ENCODE assay signal across 9 cellular contexts in the genomic region with DNA sequence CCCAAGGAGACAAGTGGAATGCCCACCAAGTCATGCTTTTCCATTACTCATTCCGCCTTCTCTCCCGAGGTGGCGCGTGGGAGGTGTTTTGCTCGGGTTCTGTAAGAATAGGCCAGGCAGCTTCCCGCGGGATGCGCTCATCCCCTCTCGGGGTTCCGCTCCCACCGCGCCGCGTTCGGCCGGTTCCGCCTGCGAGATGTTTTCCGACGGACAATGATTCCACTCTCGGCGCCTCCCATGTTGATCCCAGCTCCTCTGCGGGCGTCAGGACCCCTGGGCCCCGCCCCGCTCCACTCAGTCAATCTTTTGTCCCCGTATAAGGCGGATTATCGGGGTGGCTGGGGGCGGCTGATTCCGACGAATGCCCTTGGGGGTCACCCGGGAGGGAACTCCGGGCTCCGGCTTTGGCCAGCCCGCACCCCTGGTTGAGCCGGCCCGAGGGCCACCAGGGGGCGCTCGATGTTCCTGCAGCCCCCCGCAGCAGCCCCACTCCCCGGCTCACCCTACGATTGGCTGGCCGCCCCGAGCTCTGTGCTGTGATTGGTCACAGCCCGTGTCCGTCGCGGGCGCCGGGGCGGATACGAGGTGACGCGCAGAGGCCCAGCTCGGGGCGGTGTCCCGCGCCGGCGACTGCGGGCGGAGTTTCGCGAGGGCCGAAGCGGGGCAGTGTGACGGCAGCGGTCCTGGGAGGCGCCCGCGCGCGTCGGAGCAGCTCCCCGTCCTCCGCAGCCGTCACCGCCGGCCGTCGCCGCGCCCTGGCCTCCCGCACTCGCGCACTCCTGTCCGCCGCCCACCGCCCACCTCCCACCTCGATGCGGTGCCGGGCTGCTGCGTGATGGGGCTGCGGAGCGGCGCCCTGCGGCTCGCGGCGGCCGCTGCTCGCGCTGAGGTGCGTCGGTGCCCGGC. TPM values are rescaled to one million over a fixed set of nuclear protein-coding genes. Genes with fewer than 3 reads are reported as not detected.
DNase-seq lines count a peak whose midpoint lies in the region; ATAC-seq, FAIRE-seq and TF ChIP-seq lines count a peak whose summit lies in the region.
"Had no signal": no experiment of that assay in that cellular context is flagged by ENCODE, and none has a peak within 500 bp of the region (broad histone marks: within the 10 kb centered on the region; RNA-seq: fewer than 3 reads in every experiment).

A gene with protein sequence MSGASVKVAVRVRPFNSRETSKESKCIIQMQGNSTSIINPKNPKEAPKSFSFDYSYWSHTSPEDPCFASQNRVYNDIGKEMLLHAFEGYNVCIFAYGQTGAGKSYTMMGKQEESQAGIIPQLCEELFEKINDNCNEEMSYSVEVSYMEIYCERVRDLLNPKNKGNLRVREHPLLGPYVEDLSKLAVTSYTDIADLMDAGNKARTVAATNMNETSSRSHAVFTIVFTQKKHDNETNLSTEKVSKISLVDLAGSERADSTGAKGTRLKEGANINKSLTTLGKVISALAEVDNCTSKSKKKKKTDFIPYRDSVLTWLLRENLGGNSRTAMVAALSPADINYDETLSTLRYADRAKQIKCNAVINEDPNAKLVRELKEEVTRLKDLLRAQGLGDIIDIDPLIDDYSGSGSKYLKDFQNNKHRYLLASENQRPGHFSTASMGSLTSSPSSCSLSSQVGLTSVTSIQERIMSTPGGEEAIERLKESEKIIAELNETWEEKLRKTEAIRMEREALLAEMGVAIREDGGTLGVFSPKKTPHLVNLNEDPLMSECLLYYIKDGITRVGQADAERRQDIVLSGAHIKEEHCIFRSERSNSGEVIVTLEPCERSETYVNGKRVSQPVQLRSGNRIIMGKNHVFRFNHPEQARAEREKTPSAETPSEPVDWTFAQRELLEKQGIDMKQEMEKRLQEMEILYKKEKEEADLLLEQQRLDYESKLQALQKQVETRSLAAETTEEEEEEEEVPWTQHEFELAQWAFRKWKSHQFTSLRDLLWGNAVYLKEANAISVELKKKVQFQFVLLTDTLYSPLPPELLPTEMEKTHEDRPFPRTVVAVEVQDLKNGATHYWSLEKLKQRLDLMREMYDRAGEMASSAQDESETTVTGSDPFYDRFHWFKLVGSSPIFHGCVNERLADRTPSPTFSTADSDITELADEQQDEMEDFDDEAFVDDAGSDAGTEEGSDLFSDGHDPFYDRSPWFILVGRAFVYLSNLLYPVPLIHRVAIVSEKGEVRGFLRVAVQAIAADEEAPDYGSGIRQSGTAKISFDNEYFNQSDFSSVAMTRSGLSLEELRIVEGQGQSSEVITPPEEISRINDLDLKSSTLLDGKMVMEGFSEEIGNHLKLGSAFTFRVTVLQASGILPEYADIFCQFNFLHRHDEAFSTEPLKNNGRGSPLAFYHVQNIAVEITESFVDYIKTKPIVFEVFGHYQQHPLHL (N-terminal part only) (plus strand): TSS at position 666 of the 906 bp plus-strand sequence. CDS start 21,759 bp downstream, outside the sequence.

- H3K9ac ChIP-seq in kidney (ENCODE audit: low read length in 2 of 2) = peak within 1 kb of the TSS; percentile 95

- intact Hi-C loops in kidney (cut with DNase I) = no loop called here

- H3K4me3 ChIP-seq in kidney (ENCODE audit: low read length in 2 of 2) = peak within 1 kb of the TSS; percentile 91 to 98

- no peaks in the 10 kb centered on the region for H3K9me3 ChIP-seq in kidney (ENCODE audit: control insufficient read depth in 1 of 2, low read length in 2 of 2)

- H3K36me3 ChIP-seq in kidney (ENCODE audit: control insufficient read depth in 1 of 2, insufficient read depth in 2 of 2, low read length in 2 of 2) = no peaks in the 10 kb centered on the region

- peak within 1 kb of the TSS; percentile 93 to 96 for H3K27ac ChIP-seq in kidney (ENCODE audit: low read depth in 2 of 2, low read length in 2 of 2)

- FAIRE-seq in kidney (lab: Jason Lieb, UNC) = no peak
- FAIRE-seq: islet of Langerhans had no signal

- peaks cover 4 to 8% of the 10 kb centered on the region in 2 donors for H3K4me1 ChIP-seq in kidney (ENCODE audit: control insufficient read depth in 1 of 2, insufficient read depth in 1 of 2, low read depth in 1 of 2, low read length in 2 of 2)

- peak; percentile 80 for TF ChIP-seq CTCF in kidney (IDR thresholded peaks at IDR 0.05; ENCODE audit: borderline replicate concordance, extremely low read depth, insufficient read depth)

- peak; percentile 100 for DNase-seq in AG20443 (ENCODE audit: low spot score)
- DNase-seq in NCI-H446 treated with DMSO at 0.1 percent for 48 hours (lab: John Stamatoyannopoulos, UW) = peak; percentile 97
- peak; percentile 98 for DNase-seq in activated CD4-positive, CD25-positive, alpha-beta regulatory T cell treated with anti-CD3 and anti-CD28 coated beads, Interleukin-2, amount 50 U/mL, for 72 hours
- peak; percentile 71 to 85 for DNase-seq in cerebellar nuclear complex (lab: John Stamatoyannopoulos, UW)
- DNase-seq in kidney = peak; percentile 100
- peak; percentile 97 for DNase-seq in stimulated activated CD4-positive, alpha-beta T cell treated with anti-CD3 and anti-CD28 coated beads, Interleukin-15, amount 100 ng/mL, for 24 hours

- ATAC-seq in GM19025 (IDR thresholded peaks at IDR 0.05; ENCODE audit: low read depth, unreplicated experiment) (peak; percentile 99), HG03342 (IDR thresholded peaks at IDR 0.05; ENCODE audit: unreplicated experiment) (peak; percentile 96)

RNA-seq across cellular contexts. Expression of the gene that starts here (rescaled TPM):
- total RNA-seq in kidney = 46.4 TPM
- polyA plus RNA-seq in kidney (ENCODE audit: insufficient read depth, low read depth, low replicate concordance) = 8.0 TPM

Comparison
In these comparisons a context has a peak if more than half of its experiments do, and no peak if none do; other contexts are left out.
1. Peak in every context shown above with its lines: DNase-seq, ATAC-seq, H3K4me3 ChIP-seq and H3K27ac ChIP-seq.